In genomic region chr11:84261707-84262106, GRCh38 we compare ENCODE assay signal across 12 cellular contexts.
A peak's percentile ranks its signal among the peaks of the same experiment; 100 is the strongest.
DNase-seq lines count a peak whose midpoint lies in the region; TF ChIP-seq lines count a peak whose summit lies in the region.
"Had no signal": no experiment of that assay in that cellular context is flagged by ENCODE, and none has a peak within 500 bp of the region (broad histone marks: within the 10 kb centered on the region; RNA-seq: fewer than 3 reads in every experiment).

No MANE protein-coding gene starts in this region.

- peak overlapping the region; percentile 98 for H3K27ac ChIP-seq in temporal lobe (ENCODE audit: low read depth, low read length)
- H3K27ac ChIP-seq: VCaP had no signal

- DNase-seq in NCI-H1417 (lab: John Stamatoyannopoulos, UW), result peak; percentile 21 to 62 (median 38)
- no peak for DNase-seq in NCI-H1417 treated with DMSO at 0.1 percent for 48 hours (lab: John Stamatoyannopoulos, UW)
- peak; percentile 2 for DNase-seq in NCI-H1105 (lab: John Stamatoyannopoulos, UW)
- no peak for DNase-seq in epithelial cell of esophagus (ENCODE audit: low read depth)
- DNase-seq in G401 (ENCODE audit: low spot score), result no peak
- DNase-seq in putamen (ENCODE audit: low spot score), result no peak
- no peak for DNase-seq in NCI-H345 (lab: John Stamatoyannopoulos, UW)
- DNase-seq: activated naive CD4-positive, alpha-beta T cell; erythroblast; NCI-H446 treated with DMSO at 0.1 percent for 48 hours had no signal

- no peak overlapping the region for H3K4me3 ChIP-seq in epithelial cell of esophagus (ENCODE audit: low read length)

- in situ Hi-C loops in G401 (cut with HindIII; ENCODE audit: low sequenced_read_pairs), result no loop called here

- TF ChIP-seq CTCF in epithelial cell of esophagus (IDR thresholded peaks at IDR 0.05; ENCODE audit: insufficient read depth, low read depth, low read length, missing control alignments), result peak; percentile 6

Comparison
In these comparisons a context has a peak if more than half of its experiments do, and no peak if none do; other contexts are left out.
1. DNase-seq: peak in NCI-H1417 (3 of 3) and NCI-H1105 (single experiment); none in NCI-H1417 treated with DMSO at 0.1 percent for 48 hours (single experiment), epithelial cell of esophagus (single experiment), G401 (single experiment), putamen (single experiment) and NCI-H345 (single experiment).